ENCODE assay signal across 8 cellular contexts in genomic region chr12:9648701-9649531, GRCh38. TPM values are rescaled to one million over a fixed set of nuclear protein-coding genes. Genes with fewer than 3 reads are reported as not detected.
A peak's percentile ranks its signal among the peaks of the same experiment; 100 is the strongest.
DNase-seq lines count a peak whose midpoint lies in the region; ATAC-seq and TF ChIP-seq lines count a peak whose summit lies in the region.

No MANE protein-coding gene starts in this region.

- peak; percentile 22 for DNase-seq in ACHN
- DNase-seq in HL-60 (ENCODE audit: low read depth in 1 of 2, low spot score in 1 of 2): no peak
- DNase-seq in ascending aorta (ENCODE audit: low spot score in 2 of 2): no peak
- DNase-seq in kidney epithelial cell (ENCODE audit: low read depth): no peak
- no peak for DNase-seq in thoracic aorta (ENCODE audit: low spot score)
- no peak for DNase-seq in amniotic stem cell (lab: John Stamatoyannopoulos, UW)

- H3K27ac ChIP-seq in HL-60 (replicated peaks) (peak overlapping the region; percentile 97), ascending aorta (peak overlapping the region; percentile 63 to 86), thoracic aorta (peak overlapping the region; percentile 57 to 64)

- H3K4me1 ChIP-seq in ascending aorta: peaks cover 0 to 3% of the 10 kb centered on the region in 2 donors
- H3K4me1 ChIP-seq in thoracic aorta (ENCODE audit: control insufficient read depth in 1 of 2, low read depth in 2 of 2): peaks cover 0 to 28% of the 10 kb centered on the region in 2 donors

- H3K36me3 ChIP-seq in ascending aorta: peaks cover 0 to 3% of the 10 kb centered on the region in 2 donors
- no peaks in the 10 kb centered on the region for H3K36me3 ChIP-seq in kidney epithelial cell (ENCODE audit: control insufficient read depth, insufficient read depth, low read length)
- peaks cover 2% of the 10 kb centered on the region for H3K36me3 ChIP-seq in thoracic aorta

- H3K9me3 ChIP-seq in ascending aorta (no peaks in the 10 kb centered on the region), thoracic aorta (no peaks in the 10 kb centered on the region)

- ATAC-seq in thoracic aorta (ENCODE audit: insufficient number of reproducible peaks, low FRiP score, low read depth) (no peak), HG02885 (IDR thresholded peaks at IDR 0.05; ENCODE audit: poor library complexity, unreplicated experiment) (no peak), HG02571 (IDR thresholded peaks at IDR 0.05; ENCODE audit: unreplicated experiment) (no peak)

- intact Hi-C loops in ascending aorta (cut with DNase I): no loop called here

- H3K27me3 ChIP-seq in HL-60 (ENCODE audit: insufficient read depth, poor library complexity, severe bottlenecking) (no peaks in the 10 kb centered on the region), ascending aorta (no peaks in the 10 kb centered on the region), kidney epithelial cell (ENCODE audit: control insufficient read depth, insufficient read depth, low read length) (no peaks in the 10 kb centered on the region), thoracic aorta (replicated peaks; ENCODE audit: insufficient read depth) (no peaks in the 10 kb centered on the region)

- in situ Hi-C loops in ACHN (cut with HindIII; ENCODE audit: low pct_ligation_motif_present, low pct_unique_long_range_greater_than_20kb, low sequenced_read_pairs): no loop called here

- H3K4me3 ChIP-seq in HL-60 (replicated peaks; ENCODE audit: insufficient read depth, low read length) (peak overlapping the region; percentile 68), ascending aorta (peak overlapping the region; percentile 53 to 89), kidney epithelial cell (ENCODE audit: low read depth, low read length) (peak overlapping the region; percentile 53), thoracic aorta (peak overlapping the region; percentile 80)

- TF ChIP-seq CTCF in HL-60 (IDR thresholded peaks at IDR 0.05; ENCODE audit: insufficient read depth, low read length) (no peak), ascending aorta (IDR thresholded peaks at IDR 0.05) (no peak), kidney epithelial cell (IDR thresholded peaks at IDR 0.05; ENCODE audit: insufficient read depth, low read length, poor library complexity, severe bottlenecking) (no peak), thoracic aorta (IDR thresholded peaks at IDR 0.05) (no peak)

RNA-seq across cellular contexts. Expression of gene CLEC2D, which starts 20.6 kb away (rescaled TPM):
- total RNA-seq in ascending aorta: not detected
- 6.9 and 10.1 TPM in 2 replicates for total RNA-seq in kidney epithelial cell
- total RNA-seq in thoracic aorta: 10 to 100 TPM; 19.2 to 30.8 TPM

RNA-seq across cellular contexts. Expression of gene KLRB1, which starts 41.2 kb away (rescaled TPM):
- total RNA-seq in ascending aorta: not detected
- total RNA-seq in kidney epithelial cell: not detected in 2 replicates
- total RNA-seq in thoracic aorta: 1 to 10 TPM in 1 of 2 donors, not detected in 1; 1.6 TPM
